13 cellular contexts compared by ENCODE assay signal in the genomic region with DNA sequence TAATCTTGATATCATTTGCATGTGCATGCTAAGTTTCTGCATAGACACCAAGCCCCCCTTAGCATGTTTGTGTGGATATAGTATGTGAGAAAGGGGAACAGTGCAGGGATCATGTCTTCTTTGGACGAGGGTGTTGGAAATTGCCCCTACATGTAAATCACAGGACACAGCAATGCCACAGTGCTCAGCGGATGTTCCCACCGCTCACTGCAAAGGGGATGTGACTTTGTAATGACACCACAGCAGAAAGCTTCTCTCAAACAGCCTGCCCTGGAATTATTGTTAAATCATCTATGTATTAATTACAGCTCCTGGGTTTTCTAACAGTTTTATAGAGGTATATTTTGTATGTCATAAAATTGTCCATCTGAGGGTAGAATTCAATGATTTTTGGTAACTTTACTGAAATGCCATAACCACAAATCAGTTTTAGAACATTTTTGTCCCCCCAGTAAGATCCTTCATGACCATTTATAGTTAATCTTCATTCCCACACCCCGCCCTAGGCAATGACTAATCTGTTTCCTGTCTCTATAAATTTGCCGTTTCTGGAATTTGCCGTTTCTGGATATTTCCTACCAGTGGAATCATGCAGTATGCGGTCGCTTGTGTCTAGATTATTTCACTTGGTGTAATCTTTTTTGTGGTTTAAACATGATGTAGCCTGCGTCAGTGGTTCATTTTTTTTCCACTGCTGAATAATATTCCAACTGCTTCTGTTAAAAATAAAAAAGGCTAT.
DNase-seq lines count a peak whose midpoint lies in the region; ATAC-seq, FAIRE-seq and TF ChIP-seq lines count a peak whose summit lies in the region.
"Had no signal": no experiment of that assay in that cellular context is flagged by ENCODE, and none has a peak within 500 bp of the region (broad histone marks: within the 10 kb centered on the region; RNA-seq: fewer than 3 reads in every experiment).

No MANE protein-coding gene starts in this region.

- CTCF ChIA-PET in MCF 10A (lab: Yijun Ruan, JAX) = interaction anchor here (1.0 to 1.3 kb wide), 3 partner anchors 9 to 56 kb away, joined by 3 to 4 read pairs (median 3); no protein-coding TSS in a partner anchor
- CTCF ChIA-PET in activated CD4-positive, alpha-beta T cell treated with anti-CD3 and anti-CD28 coated beads, Interleukin-2, amount 10 ng/mL, durations not matched to agents 7 days and 5 days (lab: Charles Lee) = no interaction called here

- no TSS peak for BruUV-seq in MCF 10A (replicated peaks; lab: Mats Ljungman, UMichigan)

- H3K4me1 Mint-ChIP-seq in MCF 10A (ENCODE audit: insufficient read depth, unreplicated experiment) = peaks cover 43% of the 10 kb centered on the region
- no peaks in the 10 kb centered on the region for H3K4me1 Mint-ChIP-seq in activated CD4-positive, alpha-beta T cell treated with anti-CD3 and anti-CD28 coated beads, Interleukin-2, amount 10 ng/mL, durations not matched to agents 7 days and 5 days
- H3K4me1 Mint-ChIP-seq: activated naive CD4-positive, alpha-beta T cell treated with anti-CD3 and anti-CD28 coated beads, Interleukin-2, amount 10 ng/mL, durations not matched to agents 7 days and 5 days; memory B cell had no signal

- TF ChIP-seq POLR2A in breast epithelium (IDR thresholded peaks at IDR 0.05) (no peak), body of pancreas (IDR thresholded peaks at IDR 0.05) (no peak)

- no peak for ATAC-seq in body of pancreas

- no peaks in the 10 kb centered on the region for H3K27me3 ChIP-seq in breast epithelium
- no peaks in the 10 kb centered on the region for H3K27me3 ChIP-seq in body of pancreas

- DNase-seq in MCF 10A (ENCODE audit: unreplicated experiment) = peak; percentile 86
- no peak for DNase-seq in breast epithelium (ENCODE audit: low spot score in 2 of 2)
- DNase-seq in T1000 (lab: John Stamatoyannopoulos, UW) = peak; percentile 35
- peak; percentile 88 to 90 for DNase-seq in foreskin fibroblast
- peak; percentile 50 for DNase-seq in urothelium cell line (ENCODE audit: low spot score)
- no peak for DNase-seq in middle frontal gyrus (ENCODE audit: extremely low spot score, low spot score)
- no peak for DNase-seq in body of pancreas
- DNase-seq in activated CD4-positive, alpha-beta T cell treated with anti-CD3 and anti-CD28 coated beads, Interleukin-2, amount 10 ng/mL, durations not matched to agents 7 days and 5 days = no peak
- DNase-seq: activated CD4-positive, alpha-beta memory T cell treated with anti-CD3 and anti-CD28 coated beads for 36 hours; activated naive CD4-positive, alpha-beta T cell treated with anti-CD3 and anti-CD28 coated beads, Interleukin-2, amount 10 ng/mL, durations not matched to agents 7 days and 5 days; NCI-H1694 had no signal

- H3K36me3 ChIP-seq in breast epithelium (no peaks in the 10 kb centered on the region), body of pancreas (replicated peaks in 1 of 2; ENCODE audit: insufficient read depth in 1 of 2, low read depth in 2 of 2) (no peaks in the 10 kb centered on the region)

- peak overlapping the region; percentile 70 for H3K27ac Mint-ChIP-seq in MCF 10A (ENCODE audit: low read depth, unreplicated experiment)
- no peak overlapping the region for H3K27ac Mint-ChIP-seq in activated CD4-positive, alpha-beta T cell treated with anti-CD3 and anti-CD28 coated beads, Interleukin-2, amount 10 ng/mL, durations not matched to agents 7 days and 5 days
- H3K27ac Mint-ChIP-seq: activated CD4-positive, alpha-beta memory T cell treated with anti-CD3 and anti-CD28 coated beads for 36 hours; activated naive CD4-positive, alpha-beta T cell treated with anti-CD3 and anti-CD28 coated beads, Interleukin-2, amount 10 ng/mL, durations not matched to agents 7 days and 5 days; memory B cell had no signal

- no peak overlapping the region for H3K4me3 Mint-ChIP-seq in MCF 10A (ENCODE audit: unreplicated experiment)
- H3K4me3 Mint-ChIP-seq in activated CD4-positive, alpha-beta T cell treated with anti-CD3 and anti-CD28 coated beads, Interleukin-2, amount 10 ng/mL, durations not matched to agents 7 days and 5 days = no peak overlapping the region
- H3K4me3 Mint-ChIP-seq: activated CD4-positive, alpha-beta memory T cell treated with anti-CD3 and anti-CD28 coated beads for 36 hours; activated naive CD4-positive, alpha-beta T cell treated with anti-CD3 and anti-CD28 coated beads, Interleukin-2, amount 10 ng/mL, durations not matched to agents 7 days and 5 days; memory B cell had no signal

- no peak for FAIRE-seq in urothelium cell line (lab: Jason Lieb, UNC)

- no peaks in the 10 kb centered on the region for H3K9me3 ChIP-seq in breast epithelium
- no peaks in the 10 kb centered on the region for H3K9me3 ChIP-seq in body of pancreas

- no peak for TF ChIP-seq CTCF in MCF 10A (IDR thresholded peaks at IDR 0.05; ENCODE audit: unreplicated experiment)
- no peak for TF ChIP-seq CTCF in breast epithelium (IDR thresholded peaks at IDR 0.05)
- no peak for TF ChIP-seq CTCF in foreskin fibroblast (IDR thresholded peaks at IDR 0.05; ENCODE audit: low read depth, low read length)
- TF ChIP-seq CTCF in body of pancreas (IDR thresholded peaks at IDR 0.05) = no peak

- H3K9me3 Mint-ChIP-seq in MCF 10A (ENCODE audit: unreplicated experiment) = no peaks in the 10 kb centered on the region
- H3K9me3 Mint-ChIP-seq in activated CD4-positive, alpha-beta T cell treated with anti-CD3 and anti-CD28 coated beads, Interleukin-2, amount 10 ng/mL, durations not matched to agents 7 days and 5 days = no peaks in the 10 kb centered on the region
- H3K9me3 Mint-ChIP-seq: activated CD4-positive, alpha-beta memory T cell treated with anti-CD3 and anti-CD28 coated beads for 36 hours had no signal

- POLR2A ChIA-PET in MCF 10A (lab: Yijun Ruan, JAX) = interaction anchor here (0.5 to 3.8 kb wide), 7 partner anchors 10 to 722 kb away, joined by 3 to 27 read pairs (median 3); no protein-coding TSS in a partner anchor
- POLR2A ChIA-PET in activated CD4-positive, alpha-beta T cell treated with anti-CD3 and anti-CD28 coated beads, Interleukin-2, amount 10 ng/mL, durations not matched to agents 7 days and 5 days (lab: Charles Lee) = no interaction called here

- H3K27me3 Mint-ChIP-seq in MCF 10A (ENCODE audit: insufficient read depth, unreplicated experiment) = no peaks in the 10 kb centered on the region
- H3K27me3 Mint-ChIP-seq in activated CD4-positive, alpha-beta T cell treated with anti-CD3 and anti-CD28 coated beads, Interleukin-2, amount 10 ng/mL, durations not matched to agents 7 days and 5 days = no peaks in the 10 kb centered on the region
- H3K27me3 Mint-ChIP-seq: activated CD4-positive, alpha-beta memory T cell treated with anti-CD3 and anti-CD28 coated beads for 36 hours; activated naive CD4-positive, alpha-beta T cell treated with anti-CD3 and anti-CD28 coated beads, Interleukin-2, amount 10 ng/mL, durations not matched to agents 7 days and 5 days; memory B cell had no signal

- intact Hi-C loops in MCF 10A (cut with micrococcal nuclease) = loop anchor here (1.0 kb wide), 1 partner anchor 56 kb away; no protein-coding TSS in a partner anchor
- intact Hi-C loops in breast epithelium (cut with DNase I; ENCODE audit: low total_unique reads) = no loop called here
- intact Hi-C loops in body of pancreas (cut with DNase I) = no loop called here

- no peaks in the 10 kb centered on the region for H3K36me3 Mint-ChIP-seq in MCF 10A (ENCODE audit: insufficient read depth, unreplicated experiment)
- no peaks in the 10 kb centered on the region for H3K36me3 Mint-ChIP-seq in activated CD4-positive, alpha-beta T cell treated with anti-CD3 and anti-CD28 coated beads, Interleukin-2, amount 10 ng/mL, durations not matched to agents 7 days and 5 days (ENCODE audit: low read depth)
- H3K36me3 Mint-ChIP-seq: activated CD4-positive, alpha-beta memory T cell treated with anti-CD3 and anti-CD28 coated beads for 36 hours; activated naive CD4-positive, alpha-beta T cell treated with anti-CD3 and anti-CD28 coated beads, Interleukin-2, amount 10 ng/mL, durations not matched to agents 7 days and 5 days; memory B cell had no signal

- H3K4me3 ChIP-seq in breast epithelium = no peak overlapping the region
- H3K4me3 ChIP-seq in foreskin fibroblast (ENCODE audit: low read depth in 1 of 2, low read length in 2 of 2) = no peak overlapping the region
- H3K4me3 ChIP-seq in body of pancreas = no peak overlapping the region

- WGBS in body of pancreas, 2 donors = 60 to 67% methylated on average over 9 of the region's 9 CpGs

- H3K27ac ChIP-seq in breast epithelium = no peak overlapping the region
- no peak overlapping the region for H3K27ac ChIP-seq in body of pancreas
- H3K27ac ChIP-seq: 22Rv1 had no signal

- H3K4me1 ChIP-seq in breast epithelium = no peaks in the 10 kb centered on the region
- no peaks in the 10 kb centered on the region for H3K4me1 ChIP-seq in body of pancreas

Comparison
In these comparisons a context has a peak if more than half of its experiments do, and no peak if none do; other contexts are left out.
1. DNase-seq: peak in MCF 10A (single experiment), T1000 (single experiment), foreskin fibroblast (2 of 2) and urothelium cell line (single experiment); none in breast epithelium (0 of 2), middle frontal gyrus (single experiment), body of pancreas (0 of 4) and activated CD4-positive, alpha-beta T cell treated with anti-CD3 and anti-CD28 coated beads, Interleukin-2, amount 10 ng/mL, durations not matched to agents 7 days and 5 days (single experiment).